Comparison of ENCODE assay signal across 8 cellular contexts in genomic region chr15:70376929-70377691, GRCh38.
DNase-seq lines count a peak whose midpoint lies in the region; ATAC-seq and TF ChIP-seq lines count a peak whose summit lies in the region.

No MANE protein-coding gene starts in this region.

- no peaks in the 10 kb centered on the region for H4K20me1 ChIP-seq in PC-9 (ENCODE audit: insufficient read depth)

- H3K9me3 ChIP-seq in lower lobe of right lung, result no peaks in the 10 kb centered on the region
- H3K9me3 ChIP-seq in PC-9 (ENCODE audit: insufficient read depth, low read depth), result no peaks in the 10 kb centered on the region

- intact Hi-C loops in lower lobe of right lung (cut with DNase I) (no loop called here), PC-9 (cut with micrococcal nuclease; ENCODE audit: unreplicated experiment) (loop anchor here (5.0 to 10.0 kb wide), 4 partner anchors 55 to 282 kb away; partner anchors contain the start of gene TLE3)

- no TSS peak for BruUV-seq in PC-9 (replicated peaks; lab: Mats Ljungman, UMichigan)

- H3K9me2 ChIP-seq in PC-9 (ENCODE audit: insufficient read depth), result no peaks in the 10 kb centered on the region

- H3K4me3 ChIP-seq in BJ (ENCODE audit: low read depth, low read length), result no peak overlapping the region
- H3K4me3 ChIP-seq in choroid plexus epithelial cell (ENCODE audit: low read depth, low read length), result no peak overlapping the region
- peak overlapping the region; percentile 20 for H3K4me3 ChIP-seq in lower lobe of right lung
- H3K4me3 ChIP-seq in PC-9, result no peak overlapping the region

- no peak overlapping the region for H2AFZ ChIP-seq in PC-9

- CTCF ChIA-PET in BJ (lab: Yijun Ruan, JAX), result interaction anchor here (0.7 to 1.1 kb wide), 2 partner anchors 9 to 14 kb away, joined by 3 read pairs; no protein-coding TSS in a partner anchor
- CTCF ChIA-PET in PC-9 (lab: Charles Lee), result no interaction called here

- ATAC-seq in lower lobe of right lung (peak; percentile 49 to 79), GM19324 (IDR thresholded peaks at IDR 0.05; ENCODE audit: low FRiP score, unreplicated experiment) (no peak), HG03469 (IDR thresholded peaks at IDR 0.05; ENCODE audit: unreplicated experiment) (no peak), GM18870 (IDR thresholded peaks at IDR 0.05; ENCODE audit: unreplicated experiment) (no peak)

- no peaks in the 10 kb centered on the region for H3K36me3 ChIP-seq in BJ (ENCODE audit: control insufficient read depth, insufficient read depth, low read length)
- no peaks in the 10 kb centered on the region for H3K36me3 ChIP-seq in lower lobe of right lung
- no peaks in the 10 kb centered on the region for H3K36me3 ChIP-seq in PC-9 (ENCODE audit: low read depth)

- no peak for TF ChIP-seq CTCF in BJ (IDR thresholded peaks at IDR 0.05; ENCODE audit: insufficient read depth, low read depth, low read length)
- no peak for TF ChIP-seq CTCF in choroid plexus epithelial cell (conservative IDR thresholded peaks at IDR 0.05; ENCODE audit: low read depth, low read length)
- no peak for TF ChIP-seq CTCF in lower lobe of right lung (IDR thresholded peaks at IDR 0.05)
- TF ChIP-seq CTCF in PC-9 (conservative IDR thresholded peaks at IDR 0.05), result no peak

- H3K4me1 ChIP-seq in lower lobe of right lung (peaks cover 19% of the 10 kb centered on the region), PC-9 (replicated peaks; ENCODE audit: insufficient read depth) (peaks cover 30% of the 10 kb centered on the region)

- H3F3A ChIP-seq in PC-9 (ENCODE audit: insufficient read depth, low read depth), result no peaks in the 10 kb centered on the region; the same call in 1 of the 2 replicates

- H3K27me3 ChIP-seq in BJ (ENCODE audit: control insufficient read depth, insufficient read depth, low read length), result peaks cover 7% of the 10 kb centered on the region; the same call in 1 of the 2 replicates
- no peaks in the 10 kb centered on the region for H3K27me3 ChIP-seq in lower lobe of right lung (ENCODE audit: low read depth)
- H3K27me3 ChIP-seq in PC-9 (ENCODE audit: insufficient read depth, low read depth), result no peaks in the 10 kb centered on the region

- H3K27ac ChIP-seq in lower lobe of right lung (peak overlapping the region; percentile 13), PC-9 (no peak overlapping the region)

- POLR2A ChIA-PET in BJ (lab: Charles Lee) (no interaction called here), PC-9 (lab: Charles Lee; ENCODE audit: unreplicated experiment) (no interaction called here)

- H3K79me2 ChIP-seq in PC-9 (ENCODE audit: low read depth), result no peaks in the 10 kb centered on the region

- H3K4me2 ChIP-seq in PC-9, result no peak overlapping the region

- peak; percentile 7 for DNase-seq in BJ (ENCODE audit: low read depth)
- DNase-seq in NCI-H1092 treated with DMSO at 0.1 percent for 48 hours (lab: John Stamatoyannopoulos, UW), result peak; percentile 56
- DNase-seq in choroid plexus epithelial cell (ENCODE audit: low read depth), result peak; percentile 45
- no peak for DNase-seq in lower lobe of right lung
- DNase-seq in PC-9, result no peak

Comparison
In these comparisons a context has a peak if more than half of its experiments do, and no peak if none do; other contexts are left out.
1. DNase-seq: peak in BJ (single experiment), NCI-H1092 treated with DMSO at 0.1 percent for 48 hours (single experiment) and choroid plexus epithelial cell (single experiment); none in lower lobe of right lung (single experiment) and PC-9 (0 of 2).
2. ATAC-seq: peak in lower lobe of right lung (2 of 2); none in GM19324 (single experiment), HG03469 (single experiment) and GM18870 (single experiment).